ENCODE assay signal across 10 cellular contexts in the genomic region with DNA sequence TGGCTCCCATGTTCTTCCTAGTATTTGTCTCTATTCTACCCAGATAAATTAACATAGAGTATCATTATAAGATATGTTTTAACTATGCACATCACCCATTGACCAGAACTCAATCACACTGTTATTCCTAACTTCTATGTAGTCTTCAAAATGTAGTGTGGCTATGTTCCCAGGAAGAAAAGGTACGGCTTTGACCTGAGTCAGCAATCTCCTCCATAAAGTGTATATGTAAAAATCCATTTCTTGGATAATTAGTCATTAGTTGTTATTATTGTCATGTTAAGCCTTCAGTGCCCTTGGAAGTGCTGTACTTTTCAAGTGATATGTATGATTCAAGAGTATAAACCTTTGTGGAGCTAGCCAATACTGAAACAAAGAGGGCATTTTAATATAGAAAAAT.
"Had no signal": no experiment of that assay in that cellular context is flagged by ENCODE, and none has a peak within 500 bp of the region (broad histone marks: within the 10 kb centered on the region; RNA-seq: fewer than 3 reads in every experiment).

No MANE protein-coding gene starts in this region.

- H3K4me2 ChIP-seq: GM23338 had no signal

- ATAC-seq: GM23338, HCT116 had no signal

- H2AFZ ChIP-seq: GM23248, GM23338 had no signal

- DNase-seq: GM23248, GOT3, H7, HCEC 1CT, HFFc6 had no signal

- H3K36me3 ChIP-seq: HAP-1 had no signal

- H3K27ac Mint-ChIP-seq: GM23338, HFFc6 had no signal

- H3K4me3 Mint-ChIP-seq: GM23338, HFFc6 had no signal

- H3K4me3 ChIP-seq: GM23248, GM23338, HAP-1 had no signal

- H3K9me3 Mint-ChIP-seq: GM23338 had no signal

- H3K27ac ChIP-seq: GM23248 had no signal

- H3K9ac ChIP-seq: GM23248 had no signal

- FAIRE-seq: H1, H54 had no signal

- H3K9me3 ChIP-seq: HAP-1 had no signal
